Comparison of ENCODE assay signal across 9 cellular contexts in the genomic region with DNA sequence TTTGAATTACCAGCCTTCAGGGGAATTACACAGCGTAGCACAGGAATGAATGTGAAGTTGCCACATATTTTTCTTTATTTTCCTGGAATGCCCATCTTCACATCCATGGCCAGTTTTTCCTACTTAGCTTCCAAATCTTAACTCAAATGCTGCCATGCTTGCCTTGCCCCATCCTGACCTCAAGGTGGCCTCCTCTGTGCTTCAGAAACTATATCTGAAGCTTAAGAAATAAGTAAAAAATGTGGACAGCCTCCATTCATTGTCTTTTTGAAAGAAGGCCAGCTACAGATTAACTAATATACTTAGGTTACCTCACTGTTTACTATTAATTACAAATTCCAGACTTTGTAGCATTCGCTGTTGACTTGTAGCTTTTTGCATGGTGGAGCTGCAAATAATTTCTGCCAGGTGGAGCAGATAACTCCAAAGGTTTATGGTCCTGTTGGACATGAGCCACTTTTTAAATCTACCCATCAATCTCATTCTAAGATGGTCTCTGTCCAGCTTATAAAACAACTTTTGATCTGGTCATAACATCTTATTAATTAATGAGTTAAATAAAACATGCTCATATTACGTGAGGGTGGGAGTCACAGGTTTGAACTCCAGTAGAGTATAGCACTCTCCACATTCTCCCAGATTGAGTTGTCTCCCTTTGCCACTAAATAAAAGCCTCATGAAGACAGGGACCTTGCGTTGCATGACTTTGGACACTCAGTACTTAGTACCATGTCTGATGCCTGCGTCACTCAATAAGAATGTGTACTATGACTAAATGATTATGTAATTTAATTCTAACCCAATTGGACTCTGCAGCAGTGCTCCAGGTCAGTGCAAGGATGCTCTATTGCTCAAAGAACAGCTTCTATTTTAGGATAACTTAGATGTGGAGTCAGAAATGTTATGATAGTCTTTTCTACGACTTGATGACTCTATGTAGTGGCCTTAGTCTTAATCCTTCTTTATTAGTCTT.
A peak's percentile ranks its signal among the peaks of the same experiment; 100 is the strongest.
DNase-seq lines count a peak whose midpoint lies in the region; FAIRE-seq and TF ChIP-seq lines count a peak whose summit lies in the region.
"Had no signal": no experiment of that assay in that cellular context is flagged by ENCODE, and none has a peak within 500 bp of the region (broad histone marks: within the 10 kb centered on the region; RNA-seq: fewer than 3 reads in every experiment).

No MANE protein-coding gene starts in this region.

- H3K79me2 ChIP-seq in H1 (ENCODE audit: control insufficient read depth in 1 of 2, insufficient read depth in 2 of 2, low read length in 2 of 2) (no peaks in the 10 kb centered on the region), trophoblast cell (ENCODE audit: control insufficient read depth, insufficient read depth, low read length, poor library complexity) (no peaks in the 10 kb centered on the region)

- H3K9ac ChIP-seq in H1 (replicated peaks in 1 of 4; ENCODE audit: extremely low read depth in 1 of 4, low read depth in 3 of 4, low read length in 3 of 4) (no peak overlapping the region), trophoblast cell (ENCODE audit: low read length) (no peak overlapping the region)

- H2BK120ac ChIP-seq in H1 (replicated peaks; ENCODE audit: low read depth, low read length) (no peak overlapping the region), trophoblast cell (ENCODE audit: insufficient read depth, low read length, poor library complexity) (no peak overlapping the region)

- H4K8ac ChIP-seq in H1 (ENCODE audit: extremely low read depth, insufficient read depth, low read length) = no peak overlapping the region
- H4K8ac ChIP-seq in trophoblast cell (ENCODE audit: low read depth, low read length) = no peak overlapping the region

- no peak overlapping the region for H2BK12ac ChIP-seq in H1 (ENCODE audit: low read depth, low read length)
- H2BK12ac ChIP-seq in trophoblast cell (ENCODE audit: low read length) = no peak overlapping the region

- H2AK5ac ChIP-seq in H1 (ENCODE audit: low read depth, low read length) (no peak overlapping the region), trophoblast cell (ENCODE audit: low read length) (no peak overlapping the region)

- no peak overlapping the region for H2BK20ac ChIP-seq in H1 (ENCODE audit: low read length)

- H2AFZ ChIP-seq in H1 (ENCODE audit: low read length) (no peak overlapping the region), trophoblast cell (ENCODE audit: insufficient read depth, low read length, poor library complexity) (no peak overlapping the region)

- H4K20me1 ChIP-seq in H1 (replicated peaks in 1 of 2; ENCODE audit: control insufficient read depth in 1 of 2, insufficient read depth in 2 of 2, low read length in 2 of 2) = no peaks in the 10 kb centered on the region

- no peak overlapping the region for H3K4ac ChIP-seq in H1 (replicated peaks; ENCODE audit: insufficient read length, low read depth, low read length)
- no peak overlapping the region for H3K4ac ChIP-seq in trophoblast cell (ENCODE audit: low read depth, low read length)

- TF ChIP-seq CTCF in NB4 (IDR thresholded peaks at IDR 0.05; ENCODE audit: low read depth, low read length) (peak; percentile 52), H1 (IDR thresholded peaks at IDR 0.05; ENCODE audit: control extremely low read depth in 1 of 3, insufficient read depth in 1 of 3, low read depth in 1 of 3, low read length in 3 of 3) (peak in 2 of 3 experiments; percentile 40 to 60; a peak in 3 of 4 replicates)

- H4K5ac ChIP-seq in H1 (ENCODE audit: insufficient read length, low read depth, low read length) = no peak overlapping the region

- no peak overlapping the region for H2BK15ac ChIP-seq in H1 (ENCODE audit: low read length)

- no peak overlapping the region for H3K56ac ChIP-seq in H1 (replicated peaks; ENCODE audit: insufficient read length, low read depth, low read length)

- no peak for TF ChIP-seq EP300 in H1 (IDR thresholded peaks at IDR 0.05; ENCODE audit: borderline replicate concordance in 1 of 2, low read depth in 2 of 2, low read length in 2 of 2)

- POLR2A ChIA-PET in H1 (lab: Charles Lee; ENCODE audit: partially characterized antibody) = interaction anchor here (1.2 kb wide), 1 partner anchor 679 kb away, joined by 3 read pairs; the partner anchor contains the start of gene CITED2

- H3K27me3 ChIP-seq in H1 (replicated peaks in 1 of 4; ENCODE audit: control insufficient read depth in 3 of 4, extremely low read depth in 1 of 4, insufficient read depth in 3 of 4, low read length in 3 of 4) (no peaks in the 10 kb centered on the region), trophoblast cell (ENCODE audit: insufficient read depth, low read length) (no peaks in the 10 kb centered on the region)

- no peak for TF ChIP-seq POLR2A in NB4 (IDR thresholded peaks at IDR 0.05; ENCODE audit: extremely low read depth, insufficient read length)
- TF ChIP-seq POLR2A in H1 (IDR thresholded peaks at IDR 0.05; ENCODE audit: control extremely low read depth in 1 of 2, low read depth in 2 of 2, low read length in 2 of 2) = no peak

- no peak overlapping the region for H4K12ac ChIP-seq in trophoblast cell (ENCODE audit: low read depth, low read length)

- TF ChIP-seq RAD21 in H1 (IDR thresholded peaks at IDR 0.05 in 1 of 2, conservative IDR thresholded peaks at IDR 0.05 in 1 of 2; ENCODE audit: low read depth in 2 of 2, low read length in 2 of 2) = peak; percentile 63 to 72

- DNase-seq in NCI-H146 (lab: John Stamatoyannopoulos, UW) (peak; percentile 18), NCI-H146 treated with DMSO at 0.1 percent for 48 hours (lab: John Stamatoyannopoulos, UW; ENCODE audit: unreplicated experiment) (no peak), NB4 (ENCODE audit: low read depth) (peak; percentile 41), H1 (ENCODE audit: low read depth in 1 of 2, low spot score in 2 of 2) (no peak), trophoblast cell (peak; percentile 26 to 52), superior temporal gyrus (ENCODE audit: extremely low spot score) (no peak), NCI-H2227 treated with DMSO at 0.1 percent for 48 hours (lab: John Stamatoyannopoulos, UW) (no peak), NCI-H1417 (lab: John Stamatoyannopoulos, UW) (no peak)

- no peaks in the 10 kb centered on the region for H3K23me2 ChIP-seq in H1 (ENCODE audit: low read depth, low read length)

- H3K4me2 ChIP-seq in H1 (ENCODE audit: insufficient read depth in 1 of 2, low read depth in 2 of 2, low read length in 2 of 2) (no peak overlapping the region), trophoblast cell (ENCODE audit: low read length) (no peak overlapping the region)

- H2BK5ac ChIP-seq in H1 (ENCODE audit: low read depth, low read length) (no peak overlapping the region), trophoblast cell (ENCODE audit: low read depth, low read length, poor library complexity) (no peak overlapping the region)

- no peaks in the 10 kb centered on the region for H3K36me3 ChIP-seq in H1 (ENCODE audit: control insufficient read depth in 2 of 4, insufficient read depth in 4 of 4, low read length in 3 of 4)
- no peaks in the 10 kb centered on the region for H3K36me3 ChIP-seq in trophoblast cell (ENCODE audit: control insufficient read depth in 1 of 2, insufficient read depth in 2 of 2, low read length in 2 of 2)

- CTCF ChIA-PET in H1 (lab: Charles Lee; ENCODE audit: partially characterized antibody) = interaction anchor here (0.6 to 2.3 kb wide), 27 partner anchors 9 to 1610 kb away, joined by 3 to 14 read pairs (median 4); no protein-coding TSS in a partner anchor

- no peak overlapping the region for H3K18ac ChIP-seq in H1 (ENCODE audit: extremely low read depth, low read length)
- no peak overlapping the region for H3K18ac ChIP-seq in trophoblast cell (ENCODE audit: low read length)

- WGBS in H1 (ENCODE audit: extremely low coverage in 1 of 2, insufficient coverage in 1 of 2, insufficient read length in 1 of 2, insufficient replicate concordance in 2 of 2, low coverage in 1 of 2, low lambda C conversion rate in 2 of 2, missing lambda C conversion rate in 1 of 2), 2 experiments = 95% methylated on average over 5 of the region's 6 CpGs; no CpG with 5 or more reads in 1 of the 2 experiments
- no CpG with 5 or more reads among the region's 6 CpGs for WGBS in trophoblast cell (ENCODE audit: extremely low coverage, insufficient coverage, insufficient read length)

- H3K4me1 ChIP-seq in H1 (replicated peaks in 1 of 4; ENCODE audit: control insufficient read depth in 3 of 4, insufficient read depth in 4 of 4, low read length in 3 of 4) (peaks cover 1 to 12% (median 7%) of the 10 kb centered on the region in 4 experiments; a peak in 4 of 7 replicates), trophoblast cell (ENCODE audit: control insufficient read depth in 1 of 2, insufficient read depth in 2 of 2, low read length in 2 of 2) (no peaks in the 10 kb centered on the region)

- H3K14ac ChIP-seq in H1 (ENCODE audit: insufficient read length) (no peak overlapping the region), trophoblast cell (ENCODE audit: low read length) (no peak overlapping the region)

- H3K4me3 ChIP-seq in NB4 (ENCODE audit: low read depth, low read length) = no peak overlapping the region
- no peak overlapping the region for H3K4me3 ChIP-seq in H1 (ENCODE audit: extremely low read depth in 1 of 4, insufficient read depth in 2 of 4, low read depth in 3 of 4, low read length in 4 of 4)
- no peak overlapping the region for H3K4me3 ChIP-seq in trophoblast cell (ENCODE audit: low read depth, low read length)
- H3K4me3 ChIP-seq: mucosa of descending colon had no signal

- peak; percentile 73 for FAIRE-seq in H1 (lab: Jason Lieb, UNC)

- H4K91ac ChIP-seq in H1 (replicated peaks; ENCODE audit: insufficient read length, low read length) (no peak overlapping the region), trophoblast cell (ENCODE audit: low read depth, low read length) (no peak overlapping the region)

- H3K23ac ChIP-seq in H1 (ENCODE audit: insufficient read length) (no peak overlapping the region), trophoblast cell (ENCODE audit: low read length) (no peak overlapping the region)

- H3K9me3 ChIP-seq in H1 (ENCODE audit: insufficient read depth in 2 of 2, low read depth in 1 of 2, low read length in 1 of 2) (no peaks in the 10 kb centered on the region), trophoblast cell (ENCODE audit: insufficient read depth, low read depth, low read length) (no peaks in the 10 kb centered on the region)
- H3K9me3 ChIP-seq: mucosa of descending colon had no signal

- H3K27ac ChIP-seq in H1 (ENCODE audit: low read depth, low read length) = no peak overlapping the region
- no peak overlapping the region for H3K27ac ChIP-seq in trophoblast cell (ENCODE audit: low read depth, low read length)

- H3K79me1 ChIP-seq in H1 (ENCODE audit: low read depth, low read length) = no peaks in the 10 kb centered on the region; the same call in 1 of the 2 replicates
- H3K79me1 ChIP-seq in trophoblast cell (ENCODE audit: low read length) = peaks cover 1% of the 10 kb centered on the region

TF ChIP-seq in H1, 55 proteins besides CTCF, POLR2A, EP300 and RAD21:
- peak; percentile 44; the same call in 1 of the 2 replicates for TF ChIP-seq YY1 (IDR thresholded peaks at IDR 0.05; ENCODE audit: low read depth, low read length)
- no peak for TF ChIP-seq SIRT6 (IDR thresholded peaks at IDR 0.05; ENCODE audit: low read length)

Comparison
In these comparisons a context has a peak if more than half of its experiments do, and no peak if none do; other contexts are left out.
1. DNase-seq: peak in NCI-H146 (single experiment), NB4 (single experiment) and trophoblast cell (2 of 2); none in NCI-H146 treated with DMSO at 0.1 percent for 48 hours (single experiment), H1 (0 of 2), superior temporal gyrus (single experiment), NCI-H2227 treated with DMSO at 0.1 percent for 48 hours (single experiment) and NCI-H1417 (0 of 3).